In genomic region chr1:159800177-159800935, GRCh38 we compare ENCODE assay signal across 13 cellular contexts. TPM values are rescaled to one million over a fixed set of nuclear protein-coding genes. Genes with fewer than 3 reads are reported as not detected.
DNase-seq lines count a peak whose midpoint lies in the region; ATAC-seq and TF ChIP-seq lines count a peak whose summit lies in the region.
"Had no signal": no experiment of that assay in that cellular context is flagged by ENCODE, and none has a peak within 500 bp of the region (broad histone marks: within the 10 kb centered on the region; RNA-seq: fewer than 3 reads in every experiment).

No MANE protein-coding gene starts in this region.

- 79% methylated on average over 8 of the region's 8 CpGs for WGBS in suprapubic skin

- H3K27ac Mint-ChIP-seq in immature natural killer cell = peak overlapping the region; percentile 86 to 96 (median 94)
- H3K27ac Mint-ChIP-seq: nephron had no signal

- H3K4me1 ChIP-seq in DND-41 (ENCODE audit: insufficient read depth, low read length) (peaks cover 3% of the 10 kb centered on the region; the same call in 1 of the 2 replicates), suprapubic skin (peaks cover 4% of the 10 kb centered on the region)
- H3K4me1 ChIP-seq: gastrocnemius medialis had no signal

- no peak overlapping the region for H3K4me2 ChIP-seq in DND-41 (ENCODE audit: insufficient read depth, low read length)

- TF ChIP-seq CTCF in DND-41 (IDR thresholded peaks at IDR 0.05; ENCODE audit: borderline replicate concordance, extremely low read depth, low read length, poor library complexity, severe bottlenecking) (no peak), suprapubic skin (IDR thresholded peaks at IDR 0.05) (no peak)

- no peaks in the 10 kb centered on the region for H4K20me1 ChIP-seq in DND-41 (ENCODE audit: insufficient read depth, low read length)

- DNase-seq in DND-41 (peak; percentile 63), RPMI8226 (peak; percentile 80), immature natural killer cell (peak; percentile 82 to 83 (median 83)), suprapubic skin (ENCODE audit: low spot score in 2 of 2) (no peak), hepatic stellate cell (ENCODE audit: low spot score) (no peak)
- no peak for DNase-seq in stimulated activated CD4-positive, alpha-beta T cell treated with anti-CD3 and anti-CD28 coated beads, Interleukin-4, amount 100 ng/mL, for 1 hour
- no peak for DNase-seq in stimulated activated CD4-positive, alpha-beta T cell treated with anti-CD3 and anti-CD28 coated beads, Interleukin-2, amount 100 ng/mL, for 24 hours
- DNase-seq: gastrocnemius medialis, Right ventricle myocardium superior had no signal

- H3K9me3 Mint-ChIP-seq in immature natural killer cell = no peaks in the 10 kb centered on the region
- H3K9me3 Mint-ChIP-seq: nephron had no signal

- H3K27ac ChIP-seq in DND-41 (ENCODE audit: low read length) = no peak overlapping the region
- H3K27ac ChIP-seq in suprapubic skin = no peak overlapping the region
- H3K27ac ChIP-seq: gastrocnemius medialis had no signal

- no peak overlapping the region for H3K9ac ChIP-seq in DND-41 (ENCODE audit: low read depth, low read length)

- H3K27me3 Mint-ChIP-seq in immature natural killer cell (ENCODE audit: low read depth in 3 of 3) = peaks cover 0 to 7% (median 7%) of the 10 kb centered on the region in 3 donors

- peaks cover 47% of the 10 kb centered on the region for H3K27me3 ChIP-seq in DND-41 (ENCODE audit: insufficient read depth, low read length, poor library complexity)
- peaks cover 2% of the 10 kb centered on the region for H3K27me3 ChIP-seq in suprapubic skin

- peaks cover 21 to 32% (median 28%) of the 10 kb centered on the region in 3 donors for H3K36me3 Mint-ChIP-seq in immature natural killer cell

- H3K4me3 ChIP-seq in DND-41 (ENCODE audit: low read depth in 1 of 2, low read length in 2 of 2) = no peak overlapping the region
- H3K4me3 ChIP-seq in suprapubic skin = no peak overlapping the region
- H3K4me3 ChIP-seq: gastrocnemius medialis, K562 had no signal

- no peaks in the 10 kb centered on the region for H3K36me3 ChIP-seq in DND-41 (ENCODE audit: insufficient read depth, low read length)
- H3K36me3 ChIP-seq in suprapubic skin = no peaks in the 10 kb centered on the region
- H3K36me3 ChIP-seq: gastrocnemius medialis had no signal

- H2AFZ ChIP-seq in DND-41 (ENCODE audit: low read depth, low read length) = no peak overlapping the region

- no peak for TF ChIP-seq EP300 in suprapubic skin (IDR thresholded peaks at IDR 0.05)

- peak overlapping the region; percentile 92 to 96 (median 95) for H3K4me3 Mint-ChIP-seq in immature natural killer cell
- H3K4me3 Mint-ChIP-seq: nephron had no signal

- peak; percentile 95 for ATAC-seq in DND-41 (ENCODE audit: insufficient read depth, low read depth)
- ATAC-seq in GM21576 (IDR thresholded peaks at IDR 0.05; ENCODE audit: unreplicated experiment) = peak; percentile 62
- ATAC-seq: gastrocnemius medialis, K562 had no signal

- peaks cover 66 to 70% of the 10 kb centered on the region in 2 donors for H3K4me1 Mint-ChIP-seq in immature natural killer cell
- H3K4me1 Mint-ChIP-seq: nephron had no signal

- no peak for TF ChIP-seq POLR2A in suprapubic skin (IDR thresholded peaks at IDR 0.05)

- no peaks in the 10 kb centered on the region for H3K79me2 ChIP-seq in DND-41 (ENCODE audit: insufficient read depth, low read length)

- H3K9me3 ChIP-seq in DND-41 (ENCODE audit: insufficient read depth, low read length, severe bottlenecking) = no peaks in the 10 kb centered on the region
- no peaks in the 10 kb centered on the region for H3K9me3 ChIP-seq in suprapubic skin
- H3K9me3 ChIP-seq: gastrocnemius medialis had no signal

RNA-seq across cellular contexts. Expression of gene FCRL6, which starts 1.8 kb away (rescaled TPM):
- 100 to 1,000 TPM; 234 to 442 (median 407) TPM for polyA plus RNA-seq in immature natural killer cell
- total RNA-seq in suprapubic skin = under 1 TPM in 1 of 4 donors, not detected in 3; 0.49 TPM
- total RNA-seq: astrocyte, gastrocnemius medialis, K562 had no signal
- polyA plus RNA-seq: K562 had no signal

RNA-seq across cellular contexts. Expression of gene DUSP23, which starts 19.6 kb away (rescaled TPM):
- polyA plus RNA-seq in immature natural killer cell = 100 to 1,000 TPM; 120 to 160 (median 122) TPM
- total RNA-seq in suprapubic skin = 10 to 100 TPM; 39.6 to 89.6 (median 75.0) TPM

RNA-seq across cellular contexts. Expression of gene SLAMF8, which starts 26.3 kb away (rescaled TPM):
- 10 to 100 TPM in 1 of 3 donors, 1 to 10 TPM in 2; 4.0 to 17.1 (median 6.9) TPM for polyA plus RNA-seq in immature natural killer cell
- 1 to 10 TPM; 2.7 to 5.5 (median 3.9) TPM for total RNA-seq in suprapubic skin
- total RNA-seq: K562 had no signal
- polyA plus RNA-seq: K562 had no signal

Comparison
In these comparisons a context has a peak if more than half of its experiments do, and no peak if none do; other contexts are left out.
1. DNase-seq: peak in DND-41 (single experiment), RPMI8226 (single experiment) and immature natural killer cell (3 of 3); none in suprapubic skin (0 of 2), stimulated activated CD4-positive, alpha-beta T cell treated with anti-CD3 and anti-CD28 coated beads, Interleukin-4, amount 100 ng/mL, for 1 hour (single experiment), hepatic stellate cell (single experiment) and stimulated activated CD4-positive, alpha-beta T cell treated with anti-CD3 and anti-CD28 coated beads, Interleukin-2, amount 100 ng/mL, for 24 hours (0 of 2).